In the genomic region with DNA sequence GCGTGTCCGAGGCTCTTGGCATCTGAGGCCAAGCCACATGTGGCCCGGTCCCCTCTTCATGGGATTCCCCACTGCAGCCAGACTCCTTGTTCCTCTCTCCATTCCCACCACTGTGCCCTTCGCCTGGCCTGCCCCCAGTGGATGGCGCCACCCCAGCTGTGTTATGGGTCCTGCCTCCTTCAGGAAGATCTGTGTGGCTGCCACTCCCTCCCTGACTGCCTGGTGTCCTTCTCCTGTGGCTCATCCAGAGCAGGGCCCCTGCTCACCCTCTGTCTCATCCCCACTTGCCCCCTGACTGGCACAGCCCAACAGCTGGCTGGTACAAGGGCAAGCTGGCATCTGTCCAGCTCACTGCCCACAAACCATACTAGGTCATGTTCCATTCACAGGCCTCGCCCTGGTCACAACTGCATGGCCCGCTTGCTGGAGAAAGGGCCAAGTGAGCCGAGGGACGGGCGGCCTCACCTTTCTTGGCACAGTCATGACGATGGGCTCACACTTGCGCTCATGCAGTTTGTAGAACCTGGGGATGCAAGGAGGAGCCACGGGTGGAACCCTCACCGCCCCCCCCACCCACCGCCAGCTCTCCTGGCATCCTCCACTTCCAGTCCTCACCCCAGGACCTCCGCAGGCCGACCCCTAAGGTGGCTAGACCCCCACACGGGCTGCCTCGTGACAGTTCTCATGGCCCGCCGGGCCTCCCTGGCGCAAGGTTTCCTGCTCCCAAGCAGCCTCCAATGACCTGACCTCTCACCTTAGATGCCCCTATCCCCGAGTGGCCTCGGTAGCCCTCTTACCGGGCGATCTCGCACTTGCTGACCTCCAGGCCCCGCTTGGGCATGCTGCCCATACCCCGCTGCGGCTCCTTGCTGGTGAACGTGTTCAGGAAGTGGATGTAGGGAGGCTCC, we compare ENCODE assay signal across 8 cellular contexts. TPM values are rescaled to one million over a fixed set of nuclear protein-coding genes. Genes with fewer than 3 reads are reported as not detected.
DNase-seq lines count a peak whose midpoint lies in the region; ATAC-seq and TF ChIP-seq lines count a peak whose summit lies in the region.

No MANE protein-coding gene starts in this region.

- no peaks in the 10 kb centered on the region for H3K27me3 ChIP-seq in HUES48 (ENCODE audit: control insufficient read depth, insufficient read depth, low read length)
- H3K27me3 ChIP-seq in right atrium auricular region: no peaks in the 10 kb centered on the region
- H3K27me3 ChIP-seq in thoracic aorta (replicated peaks; ENCODE audit: insufficient read depth): no peaks in the 10 kb centered on the region

- H3K4me3 ChIP-seq in HUES48 (ENCODE audit: low read depth, low read length) (no peak overlapping the region), right atrium auricular region (no peak overlapping the region), thoracic aorta (no peak overlapping the region)

- peak; percentile 58 for DNase-seq in D341Med (ENCODE audit: low spot score)
- peak; percentile 59 for DNase-seq in activated CD8-positive, alpha-beta memory T cell treated with anti-CD3 and anti-CD28 coated beads, Interleukin-2, amount 10 ng/mL, durations not matched to agents 7 days and 5 days
- DNase-seq in right atrium auricular region (ENCODE audit: low spot score): no peak
- DNase-seq in thoracic aorta (ENCODE audit: low spot score): no peak
- DNase-seq in cortex of kidney (lab: John Stamatoyannopoulos, UW): no peak
- no peak for DNase-seq in retina
- DNase-seq in middle frontal gyrus (ENCODE audit: extremely low spot score, low spot score): no peak

- no peak overlapping the region for H3K9ac ChIP-seq in HUES48 (ENCODE audit: low read depth, low read length)

- no peak for ATAC-seq in activated CD8-positive, alpha-beta memory T cell treated with anti-CD3 and anti-CD28 coated beads, Interleukin-2, amount 10 ng/mL, durations not matched to agents 7 days and 5 days
- no peak for ATAC-seq in thoracic aorta (ENCODE audit: insufficient number of reproducible peaks, low FRiP score, low read depth)

- H3K36me3 ChIP-seq in HUES48 (ENCODE audit: control insufficient read depth, insufficient read depth, low read length): peaks cover 48% of the 10 kb centered on the region
- peaks cover 40% of the 10 kb centered on the region for H3K36me3 ChIP-seq in right atrium auricular region
- peaks cover 12% of the 10 kb centered on the region for H3K36me3 ChIP-seq in thoracic aorta

- peak overlapping the region; percentile 93 for H3K27ac Mint-ChIP-seq in activated CD8-positive, alpha-beta memory T cell treated with anti-CD3 and anti-CD28 coated beads, Interleukin-2, amount 10 ng/mL, durations not matched to agents 7 days and 5 days

- peak overlapping the region; percentile 28 for H3K27ac ChIP-seq in HUES48 (ENCODE audit: low read depth, low read length)
- H3K27ac ChIP-seq in right atrium auricular region: peak overlapping the region; percentile 27 to 51
- H3K27ac ChIP-seq in thoracic aorta: peak overlapping the region; percentile 56 to 57

- CTCF ChIA-PET in activated CD8-positive, alpha-beta memory T cell treated with anti-CD3 and anti-CD28 coated beads, Interleukin-2, amount 10 ng/mL, durations not matched to agents 7 days and 5 days (lab: Charles Lee): interaction anchor here (0.9 to 8.0 kb wide), 13 partner anchors 11 to 78 kb away, joined by 3 to 96 read pairs (median 4); partner anchors contain the start of genes GPR152, PPP1CA, RPS6KB2 and TBC1D10C

- H3K9me3 ChIP-seq in HUES48 (ENCODE audit: control insufficient read depth, insufficient read depth, low read length): no peaks in the 10 kb centered on the region
- no peaks in the 10 kb centered on the region for H3K9me3 ChIP-seq in right atrium auricular region
- H3K9me3 ChIP-seq in thoracic aorta: no peaks in the 10 kb centered on the region

- H3K4me3 Mint-ChIP-seq in activated CD8-positive, alpha-beta memory T cell treated with anti-CD3 and anti-CD28 coated beads, Interleukin-2, amount 10 ng/mL, durations not matched to agents 7 days and 5 days: peak overlapping the region; percentile 95

- H3K27me3 Mint-ChIP-seq in activated CD8-positive, alpha-beta memory T cell treated with anti-CD3 and anti-CD28 coated beads, Interleukin-2, amount 10 ng/mL, durations not matched to agents 7 days and 5 days: no peaks in the 10 kb centered on the region

- H3K4me1 ChIP-seq in HUES48 (ENCODE audit: control insufficient read depth, insufficient read depth, low read length): peaks cover 17% of the 10 kb centered on the region
- H3K4me1 ChIP-seq in right atrium auricular region: peaks cover 0 to 67% of the 10 kb centered on the region in 2 donors
- peaks cover 12 to 41% of the 10 kb centered on the region in 2 donors for H3K4me1 ChIP-seq in thoracic aorta (ENCODE audit: control insufficient read depth in 1 of 2, low read depth in 2 of 2)

- TF ChIP-seq CTCF in right atrium auricular region (IDR thresholded peaks at IDR 0.05) (no peak), thoracic aorta (IDR thresholded peaks at IDR 0.05) (no peak)

- H3K36me3 Mint-ChIP-seq in activated CD8-positive, alpha-beta memory T cell treated with anti-CD3 and anti-CD28 coated beads, Interleukin-2, amount 10 ng/mL, durations not matched to agents 7 days and 5 days: peaks cover 23% of the 10 kb centered on the region

- no peaks in the 10 kb centered on the region for H3K9me3 Mint-ChIP-seq in activated CD8-positive, alpha-beta memory T cell treated with anti-CD3 and anti-CD28 coated beads, Interleukin-2, amount 10 ng/mL, durations not matched to agents 7 days and 5 days (ENCODE audit: low read depth)

- H3K4me1 Mint-ChIP-seq in activated CD8-positive, alpha-beta memory T cell treated with anti-CD3 and anti-CD28 coated beads, Interleukin-2, amount 10 ng/mL, durations not matched to agents 7 days and 5 days: peaks cover 54% of the 10 kb centered on the region

RNA-seq across cellular contexts. Expression of gene PTPRCAP, which starts 2.1 kb away (rescaled TPM):
- total RNA-seq in activated CD8-positive, alpha-beta memory T cell treated with anti-CD3 and anti-CD28 coated beads, Interleukin-2, amount 10 ng/mL, durations not matched to agents 7 days and 5 days: 100 to 1,000 TPM; 390 to 424 TPM
- total RNA-seq in right atrium auricular region: 1 to 10 TPM; 1.9 to 2.8 TPM
- 1 to 10 TPM; 4.0 to 7.2 TPM for total RNA-seq in thoracic aorta

RNA-seq across cellular contexts. Expression of gene CORO1B, which starts 3.7 kb away (rescaled TPM):
- 10 to 100 TPM; 61.0 to 62.6 TPM for total RNA-seq in activated CD8-positive, alpha-beta memory T cell treated with anti-CD3 and anti-CD28 coated beads, Interleukin-2, amount 10 ng/mL, durations not matched to agents 7 days and 5 days
- total RNA-seq in right atrium auricular region (10 to 100 TPM; 16.0 to 25.5 TPM), thoracic aorta (10 to 100 TPM; 50.0 to 88.3 TPM)

RNA-seq across cellular contexts. Expression of gene RPS6KB2, which starts 11.3 kb away (rescaled TPM):
- 10 to 100 TPM; 63.3 to 65.0 TPM for total RNA-seq in activated CD8-positive, alpha-beta memory T cell treated with anti-CD3 and anti-CD28 coated beads, Interleukin-2, amount 10 ng/mL, durations not matched to agents 7 days and 5 days
- total RNA-seq in right atrium auricular region (10 to 100 TPM; 35.5 to 44.6 TPM), thoracic aorta (10 to 100 TPM; 68.3 to 69.3 TPM)

RNA-seq across cellular contexts. Expression of gene GPR152, which starts 13.0 kb away (rescaled TPM):
- total RNA-seq in activated CD8-positive, alpha-beta memory T cell treated with anti-CD3 and anti-CD28 coated beads, Interleukin-2, amount 10 ng/mL, durations not matched to agents 7 days and 5 days: not detected
- total RNA-seq in right atrium auricular region (not detected), thoracic aorta (not detected)

RNA-seq across cellular contexts. Expression of gene CABP4, which starts 15.6 kb away (rescaled TPM):
- total RNA-seq in activated CD8-positive, alpha-beta memory T cell treated with anti-CD3 and anti-CD28 coated beads, Interleukin-2, amount 10 ng/mL, durations not matched to agents 7 days and 5 days: 1 to 10 TPM in 1 of 2 experiments, under 1 TPM in 1; 0.96 to 3.4 TPM
- total RNA-seq in right atrium auricular region (1 to 10 TPM in 1 of 2 donors, not detected in 1; 1.3 TPM), thoracic aorta (1 to 10 TPM; 5.3 to 5.7 TPM)

Comparison
In these comparisons a context has a peak if more than half of its experiments do, and no peak if none do; other contexts are left out.
1. DNase-seq: peak in D341Med (single experiment) and activated CD8-positive, alpha-beta memory T cell treated with anti-CD3 and anti-CD28 coated beads, Interleukin-2, amount 10 ng/mL, durations not matched to agents 7 days and 5 days (single experiment); none in right atrium auricular region (single experiment), thoracic aorta (single experiment), cortex of kidney (single experiment), retina (single experiment) and middle frontal gyrus (single experiment).
2. RNA of gene PTPRCAP, which starts 2.1 kb away (total RNA-seq): 390 to 424 TPM in activated CD8-positive, alpha-beta memory T cell treated with anti-CD3 and anti-CD28 coated beads, Interleukin-2, amount 10 ng/mL, durations not matched to agents 7 days and 5 days; 4.0 to 7.2 TPM in thoracic aorta and 1.9 to 2.8 TPM in right atrium auricular region; every median in the first group is over 10 times any median in the second.
3. Peak in every context shown above with its lines, with median percentiles within 50 percentile points of each other: H3K27ac ChIP-seq.